20 cellular contexts compared by ENCODE assay signal in the genomic region with DNA sequence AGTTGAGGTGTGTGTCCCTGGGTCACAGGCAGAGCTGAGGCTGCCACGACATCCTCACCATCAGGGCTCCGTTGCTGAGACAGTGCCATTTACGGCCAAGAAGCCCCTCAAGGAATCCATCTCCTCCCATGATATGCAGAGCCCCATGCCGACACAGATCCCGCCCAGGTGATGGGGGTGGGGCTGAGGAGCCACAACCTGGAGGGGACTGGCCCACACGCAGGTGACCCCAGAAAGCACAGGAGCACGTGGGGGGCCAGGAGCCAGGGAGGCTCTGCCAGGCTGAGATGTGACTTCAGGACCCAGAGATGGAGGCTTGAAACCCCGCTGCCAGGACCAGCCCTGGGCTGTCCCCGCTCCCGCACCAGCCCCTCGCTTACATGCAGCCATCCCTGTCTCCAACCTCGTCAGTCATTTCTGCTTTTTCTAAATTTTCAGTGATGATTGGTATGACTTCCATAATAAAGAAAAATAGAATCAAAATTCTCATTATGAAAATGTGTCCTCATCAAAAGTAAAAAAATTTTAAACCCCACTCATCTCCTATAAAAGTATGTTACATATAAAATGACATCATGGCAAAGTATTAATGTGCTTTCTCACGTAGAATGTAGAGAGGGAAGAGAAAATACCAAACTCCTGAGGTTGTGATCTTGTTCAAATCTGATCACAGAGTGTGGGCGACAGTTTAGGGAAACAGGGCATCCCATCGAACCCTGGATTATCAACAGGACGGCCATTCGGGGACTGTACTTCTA.
"Had no signal": no experiment of that assay in that cellular context is flagged by ENCODE, and none has a peak within 500 bp of the region (broad histone marks: within the 10 kb centered on the region; RNA-seq: fewer than 3 reads in every experiment).

No MANE protein-coding gene starts in this region.

- H3K4me3 Mint-ChIP-seq: activated naive CD8-positive, alpha-beta T cell treated with anti-CD3 and anti-CD28 coated beads, Interleukin-2, amount 50 U/mL, for 24 hours; mesothelial cell of epicardium; naive thymus-derived CD8-positive, alpha-beta T cell; T-cell; T-helper 2 cell treated with Interferon-gamma antibody and Interleukin-4, amounts not matched to agents 5 μg/mL and 100 μg/mL, for 36 hours; WTC11 had no signal

- H3K36me3 Mint-ChIP-seq: T-cell, WTC11 had no signal

- H3K4me1 Mint-ChIP-seq: activated naive CD8-positive, alpha-beta T cell treated with anti-CD3 and anti-CD28 coated beads, Interleukin-2, amount 50 U/mL, for 24 hours; T-cell had no signal

- H3K27ac Mint-ChIP-seq: activated naive CD8-positive, alpha-beta T cell treated with anti-CD3 and anti-CD28 coated beads, Interleukin-2, amount 50 U/mL, for 24 hours; mesothelial cell of epicardium; naive thymus-derived CD8-positive, alpha-beta T cell; progenitor cell of endocrine pancreas; T-cell; T-helper 2 cell treated with Interferon-gamma antibody and Interleukin-4, amounts not matched to agents 5 μg/mL and 100 μg/mL, for 36 hours; WTC11 had no signal

- ATAC-seq: activated naive CD8-positive, alpha-beta T cell treated with anti-CD3 and anti-CD28 coated beads, Interleukin-2, amount 50 U/mL, for 24 hours; naive thymus-derived CD8-positive, alpha-beta T cell; T-cell had no signal

- H3K4me1 ChIP-seq: uterus had no signal

- H3K27me3 Mint-ChIP-seq: activated naive CD8-positive, alpha-beta T cell treated with anti-CD3 and anti-CD28 coated beads, Interleukin-2, amount 50 U/mL, for 24 hours; progenitor cell of endocrine pancreas; T-cell had no signal

- DNase-seq: activated CD4-positive, alpha-beta T cell treated with anti-CD3 and anti-CD28 coated beads, Interleukin-2, amount 50 U/mL, for 4 hours; activated CD8-positive, alpha-beta memory T cell treated with anti-CD3 and anti-CD28 coated beads for 24 hours; activated naive CD4-positive, alpha-beta T cell treated with anti-CD3 and anti-CD28 coated beads, Interleukin-2, amount 50 U/mL, for 16 hours; activated naive CD8-positive, alpha-beta T cell treated with anti-CD3 and anti-CD28 coated beads, Interleukin-2, amount 50 U/mL, for 24 hours; activated T-cell treated with anti-CD3 and anti-CD28 coated beads, Interleukin-2, amount 50 U/mL, for 48 hours; erythroblast; foreskin fibroblast; left ventricle myocardium inferior; naive thymus-derived CD8-positive, alpha-beta T cell; stimulated activated CD4-positive, alpha-beta T cell treated with anti-CD3 and anti-CD28 coated beads, Interleukin-12 subunit alpha, Interleukin-12 subunit beta, amount 100 ng/mL, for 4 hours; T-cell; transverse colon; uterus had no signal

- H3K9me3 Mint-ChIP-seq: activated naive CD8-positive, alpha-beta T cell treated with anti-CD3 and anti-CD28 coated beads, Interleukin-2, amount 50 U/mL, for 24 hours; mesothelial cell of epicardium; naive thymus-derived CD8-positive, alpha-beta T cell; T-cell; T-helper 2 cell treated with Interferon-gamma antibody and Interleukin-4, amounts not matched to agents 5 μg/mL and 100 μg/mL, for 36 hours; WTC11 had no signal

- H3K27me3 ChIP-seq: cardiac muscle cell, transverse colon, uterus had no signal

- FAIRE-seq: endometrium, TTC549 had no signal

- H3K9me3 ChIP-seq: left ventricle myocardium inferior, transverse colon, uterus had no signal

- H3K27ac ChIP-seq: cardiac muscle cell, left ventricle myocardium inferior, transverse colon, uterus had no signal

- H3K36me3 ChIP-seq: cardiac muscle cell, left ventricle myocardium inferior, transverse colon, uterus had no signal

- H3K4me3 ChIP-seq: cardiac muscle cell, left ventricle myocardium inferior, transverse colon, uterus had no signal
